In genomic region chr19:6662692-6663091, GRCh38 we compare ENCODE assay signal across 21 cellular contexts. TPM values are rescaled to one million over a fixed set of nuclear protein-coding genes. Genes with fewer than 3 reads are reported as not detected.
"Had no signal": no experiment of that assay in that cellular context is flagged by ENCODE, and none has a peak within 500 bp of the region (broad histone marks: within the 10 kb centered on the region; RNA-seq: fewer than 3 reads in every experiment).

No MANE protein-coding gene starts in this region.

- H3K27ac ChIP-seq: esophagus squamous epithelium, neural progenitor cell, prostate gland, suprapubic skin, transverse colon, vagina had no signal

- H3K36me3 Mint-ChIP-seq: neural progenitor cell had no signal

- H3K4me3 ChIP-seq: esophagus squamous epithelium, neural progenitor cell, prostate gland, suprapubic skin, transverse colon, vagina had no signal

- ATAC-seq: right cardiac atrium had no signal

- H3K27me3 Mint-ChIP-seq: activated CD4-positive, alpha-beta T cell treated with anti-CD3 and anti-CD28 coated beads, Interleukin-2, amount 10 ng/mL, durations not matched to agents 24 days and 14 days; activated T-helper 17 cell treated with anti-CD3 and anti-CD28 coated beads, Interleukin-2, amount 50 U/mL, for 72 hours; stimulated activated naive CD8-positive, alpha-beta T cell treated with anti-CD3 and anti-CD28 coated beads, Interleukin-15, amount 100 ng/mL, for 72 hours had no signal

- H3K9ac ChIP-seq: neural progenitor cell had no signal

- H3K36me3 ChIP-seq: esophagus squamous epithelium, neural progenitor cell, prostate gland, suprapubic skin, transverse colon, vagina had no signal

- H3K4me1 ChIP-seq: neural progenitor cell, prostate gland, transverse colon, vagina had no signal

- H3K4me3 Mint-ChIP-seq: activated T-helper 17 cell treated with anti-CD3 and anti-CD28 coated beads, Interleukin-2, amount 50 U/mL, for 72 hours; dendritic cell treated with granulocyte-macrophage colony-stimulating factor and Interleukin-4, amounts not matched to agents 40 ng/mL and 50 ng/mL, for 4 days; neural progenitor cell had no signal

- H3K9me3 ChIP-seq: esophagus squamous epithelium, prostate gland, suprapubic skin, transverse colon had no signal

- H3K9me3 Mint-ChIP-seq: activated T-helper 17 cell treated with anti-CD3 and anti-CD28 coated beads, Interleukin-2, amount 50 U/mL, for 72 hours; dendritic cell treated with granulocyte-macrophage colony-stimulating factor and Interleukin-4, amounts not matched to agents 40 ng/mL and 50 ng/mL, for 4 days; immature natural killer cell; neural progenitor cell had no signal

- DNase-seq: activated CD4-positive, alpha-beta T cell treated with anti-CD3 and anti-CD28 coated beads, Interleukin-2, amount 10 ng/mL, durations not matched to agents 24 days and 14 days; activated naive CD4-positive, alpha-beta T cell; activated T-cell treated with anti-CD3 and anti-CD28 coated beads for 4 hours; effector CD8-positive, alpha-beta T cell; esophagus squamous epithelium; immature natural killer cell; kidney glomerular epithelial cell; mesenchymal stem cell; naive thymus-derived CD4-positive, alpha-beta T cell; right cardiac atrium; stimulated activated naive CD8-positive, alpha-beta T cell treated with anti-CD3 and anti-CD28 coated beads, Interleukin-15, amount 100 ng/mL, for 72 hours; transverse colon had no signal

- H3K4me1 Mint-ChIP-seq: neural progenitor cell had no signal

- H3K27me3 ChIP-seq: neural progenitor cell, vagina had no signal

- H3K27ac Mint-ChIP-seq: activated CD4-positive, alpha-beta T cell treated with anti-CD3 and anti-CD28 coated beads, Interleukin-2, amount 10 ng/mL, durations not matched to agents 24 days and 14 days; activated T-helper 17 cell treated with anti-CD3 and anti-CD28 coated beads, Interleukin-2, amount 50 U/mL, for 72 hours; dendritic cell treated with granulocyte-macrophage colony-stimulating factor and Interleukin-4, amounts not matched to agents 40 ng/mL and 50 ng/mL, for 4 days; neural progenitor cell had no signal

RNA-seq across cellular contexts. Expression of gene TNFSF14, which starts 7.3 kb away (rescaled TPM):
- total RNA-seq: cerebellum, osteocyte, skeletal muscle tissue, suprapubic skin had no signal

RNA-seq across cellular contexts. Expression of gene C3, which starts 57.8 kb away (rescaled TPM):
- polyA plus RNA-seq: naive thymus-derived CD4-positive, alpha-beta T cell had no signal
